ENCODE assay signal across 35 cellular contexts in the genomic region with DNA sequence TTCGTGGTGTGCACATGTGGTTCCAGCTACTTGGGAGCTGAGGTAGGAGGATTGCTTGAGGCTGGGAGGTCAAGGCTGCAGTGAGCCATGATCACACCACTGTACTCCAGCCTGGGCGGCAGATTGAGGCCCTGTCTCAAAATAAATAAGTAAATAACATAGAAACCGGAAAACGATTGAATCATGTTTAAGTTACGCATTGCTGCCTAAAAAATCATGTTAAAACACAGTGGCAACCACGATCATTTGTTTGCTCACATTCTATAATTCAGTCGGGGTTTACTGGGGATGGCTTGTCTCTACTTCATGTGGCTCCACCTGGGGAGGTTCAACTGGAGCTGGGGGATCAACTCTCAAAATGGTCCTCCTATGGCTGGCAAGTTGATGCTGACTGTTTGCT. TPM values are rescaled to one million over a fixed set of nuclear protein-coding genes. Genes with fewer than 3 reads are reported as not detected.
"Had no signal": no experiment of that assay in that cellular context is flagged by ENCODE, and none has a peak within 500 bp of the region (broad histone marks: within the 10 kb centered on the region; RNA-seq: fewer than 3 reads in every experiment).

No MANE protein-coding gene starts in this region.

- H3K9me3 ChIP-seq: ascending aorta, esophagus squamous epithelium had no signal

- FAIRE-seq: colon, frontal cortex had no signal

- H3K4me3 ChIP-seq: ascending aorta, esophagus squamous epithelium had no signal

- H3K27me3 ChIP-seq: ascending aorta, esophagus squamous epithelium had no signal

- ATAC-seq: activated CD4-positive, alpha-beta T cell treated with anti-CD3 and anti-CD28 coated beads for 36 hours; activated CD8-positive, alpha-beta memory T cell treated with anti-CD3 and anti-CD28 coated beads, Interleukin-2, amount 10 ng/mL, durations not matched to agents 7 days and 5 days; activated CD8-positive, alpha-beta T cell treated with anti-CD3 and anti-CD28 coated beads, Interleukin-2, amount 10 ng/mL, durations not matched to agents 7 days and 5 days; activated naive CD4-positive, alpha-beta T cell treated with anti-CD3 and anti-CD28 coated beads, Interleukin-2, amount 50 U/mL, for 72 hours; activated T-cell treated with anti-CD3 and anti-CD28 coated beads, Interleukin-2, amount 50 U/mL, for 72 hours; effector memory CD8-positive, alpha-beta T cell; T-helper 17 cell had no signal

- H3K36me3 ChIP-seq: ascending aorta, esophagus squamous epithelium, WERI-Rb-1 had no signal

- H3K27ac ChIP-seq: ascending aorta, epithelial cell of prostate, esophagus squamous epithelium, WERI-Rb-1 had no signal

- DNase-seq: activated B cell treated with CpG ODN at 0.5 μM for 24 hours; activated CD4-positive, alpha-beta memory T cell treated with anti-CD3 and anti-CD28 coated beads for 36 hours; activated CD4-positive, alpha-beta T cell treated with anti-CD3 and anti-CD28 coated beads for 36 hours; activated CD4-positive, alpha-beta T cell treated with anti-CD3 and anti-CD28 coated beads, Interleukin-2, amount 10 ng/mL, durations not matched to agents 24 days and 14 days; activated CD4-positive, CD25-positive, alpha-beta regulatory T cell treated with anti-CD3 and anti-CD28 coated beads, Interleukin-2, amount 50 U/mL, for 72 hours; activated CD8-positive, alpha-beta memory T cell treated with anti-CD3 and anti-CD28 coated beads, Interleukin-2, amount 10 ng/mL, durations not matched to agents 7 days and 5 days; activated CD8-positive, alpha-beta memory T cell treated with anti-CD3 and anti-CD28 coated beads, Interleukin-2, amount 50 U/mL, for 48 hours; activated CD8-positive, alpha-beta T cell treated with anti-CD3 and anti-CD28 coated beads, Interleukin-2, amount 10 ng/mL, durations not matched to agents 7 days and 5 days; activated gamma-delta T cell; activated naive CD4-positive, alpha-beta T cell; activated naive CD4-positive, alpha-beta T cell treated with anti-CD3 and anti-CD28 coated beads, Interleukin-2, amount 10 ng/mL, durations not matched to agents 7 days and 5 days; activated naive CD8-positive, alpha-beta T cell treated with anti-CD3 and anti-CD28 coated beads, Interleukin-2, amount 10 ng/mL, durations not matched to agents 7 days and 5 days; activated T-cell treated with anti-CD3 and anti-CD28 coated beads for 4 hours; activated T-cell treated with anti-CD3 and anti-CD28 coated beads, Interleukin-2, amount 50 U/mL, for 24 hours; activated T-cell treated with anti-CD3 and anti-CD28 coated beads, Interleukin-2, amount 50 U/mL, for 72 hours; caudate nucleus; cortex of kidney; dermis blood vessel endothelial cell; effector CD4-positive, alpha-beta T cell; effector memory CD8-positive, alpha-beta T cell; esophagus squamous epithelium; head of caudate nucleus; T-helper 1 cell; T-helper 17 cell; T1000; WERI-Rb-1 had no signal

RNA-seq across cellular contexts. Expression of a gene that starts 27.4 kb away (rescaled TPM):
- total RNA-seq: activated CD4-positive, alpha-beta T cell treated with anti-CD3 and anti-CD28 coated beads, Interleukin-2, amount 10 ng/mL, durations not matched to agents 24 days and 14 days; activated CD8-positive, alpha-beta memory T cell treated with anti-CD3 and anti-CD28 coated beads for 36 hours; activated CD8-positive, alpha-beta memory T cell treated with anti-CD3 and anti-CD28 coated beads, Interleukin-2, amount 10 ng/mL, durations not matched to agents 7 days and 5 days; activated CD8-positive, alpha-beta T cell treated with anti-CD3 and anti-CD28 coated beads, Interleukin-2, amount 10 ng/mL, durations not matched to agents 7 days and 5 days; activated naive CD8-positive, alpha-beta T cell treated with anti-CD3 and anti-CD28 coated beads, Interleukin-2, amount 10 ng/mL, durations not matched to agents 7 days and 5 days; chondrocyte; fibroblast of villous mesenchyme; frontal cortex had no signal
- polyA plus RNA-seq: fibroblast of lung had no signal
